In the genomic region with DNA sequence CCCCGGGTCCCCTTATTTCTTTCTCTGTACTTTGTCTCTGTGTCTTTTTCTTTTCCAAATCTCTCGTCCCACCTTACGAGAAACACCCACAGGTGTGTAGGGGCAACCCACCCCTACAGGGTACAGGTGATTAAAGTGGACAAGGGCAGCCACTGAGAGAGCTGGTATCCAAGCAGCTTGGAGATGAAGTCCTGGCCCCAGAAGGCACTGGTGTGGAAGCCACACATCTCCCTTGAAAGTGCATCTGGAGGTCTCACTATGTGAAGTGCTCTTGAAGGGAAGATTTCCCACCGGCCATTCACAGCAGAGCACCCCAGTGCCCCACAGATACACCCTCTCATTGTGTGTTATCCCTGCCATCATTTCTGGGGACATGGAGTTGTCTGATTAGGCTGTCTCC, we compare ENCODE assay signal across 33 cellular contexts.
"Had no signal": no experiment of that assay in that cellular context is flagged by ENCODE, and none has a peak within 500 bp of the region (broad histone marks: within the 10 kb centered on the region; RNA-seq: fewer than 3 reads in every experiment).

No MANE protein-coding gene starts in this region.

- H3K27me3 Mint-ChIP-seq: activated naive CD8-positive, alpha-beta T cell treated with anti-CD3 and anti-CD28 coated beads for 36 hours; activated T-helper 17 cell treated with anti-CD3 and anti-CD28 coated beads, Interleukin-2, amount 50 U/mL, for 72 hours; central memory CD8-positive, alpha-beta T cell had no signal

- ATAC-seq: activated CD8-positive, alpha-beta memory T cell treated with anti-CD3 and anti-CD28 coated beads, Interleukin-2, amount 10 ng/mL, durations not matched to agents 7 days and 5 days; activated T-cell treated with anti-CD3 and anti-CD28 coated beads, Interleukin-2, amount 50 U/mL, for 72 hours; activated T-helper 17 cell treated with anti-CD3 and anti-CD28 coated beads, Interleukin-2, amount 50 U/mL, for 72 hours; PC-3; Right ventricle myocardium inferior had no signal

- H3K4me3 Mint-ChIP-seq: activated CD4-positive, alpha-beta memory T cell treated with anti-CD3 and anti-CD28 coated beads, Interleukin-2, amount 10 ng/mL, durations not matched to agents 7 days and 5 days; activated CD8-positive, alpha-beta memory T cell treated with anti-CD3 and anti-CD28 coated beads, Interleukin-2, amount 10 ng/mL, durations not matched to agents 7 days and 5 days; activated naive CD8-positive, alpha-beta T cell treated with anti-CD3 and anti-CD28 coated beads for 36 hours; activated T-cell treated with anti-CD3 and anti-CD28 coated beads, Interleukin-2, amount 50 U/mL, for 72 hours; activated T-helper 17 cell treated with anti-CD3 and anti-CD28 coated beads, Interleukin-2, amount 50 U/mL, for 72 hours; central memory CD8-positive, alpha-beta T cell had no signal

- H3K36me3 ChIP-seq: brain microvascular endothelial cell had no signal

- H3K36me3 Mint-ChIP-seq: activated CD8-positive, alpha-beta memory T cell treated with anti-CD3 and anti-CD28 coated beads, Interleukin-2, amount 10 ng/mL, durations not matched to agents 7 days and 5 days; activated naive CD8-positive, alpha-beta T cell treated with anti-CD3 and anti-CD28 coated beads for 36 hours had no signal

- DNase-seq: activated CD4-positive, alpha-beta memory T cell treated with anti-CD3 and anti-CD28 coated beads, Interleukin-2, amount 10 ng/mL, durations not matched to agents 7 days and 5 days; activated CD4-positive, alpha-beta T cell treated with anti-CD3 and anti-CD28 coated beads for 1 hour; activated CD4-positive, alpha-beta T cell treated with anti-CD3 and anti-CD28 coated beads for 48 hours; activated CD4-positive, CD25-positive, alpha-beta regulatory T cell; activated CD8-positive, alpha-beta memory T cell treated with anti-CD3 and anti-CD28 coated beads for 24 hours; activated CD8-positive, alpha-beta memory T cell treated with anti-CD3 and anti-CD28 coated beads, Interleukin-2, amount 10 ng/mL, durations not matched to agents 7 days and 5 days; activated CD8-positive, alpha-beta memory T cell treated with anti-CD3 and anti-CD28 coated beads, Interleukin-2, amount 50 U/mL, for 48 hours; activated effector memory CD4-positive, alpha-beta T cell treated with anti-CD3 and anti-CD28 coated beads, Interleukin-2, amount 50 U/mL, for 16 hours; activated naive CD4-positive, alpha-beta T cell; activated naive CD4-positive, alpha-beta T cell treated with anti-CD3 and anti-CD28 coated beads, Interleukin-2, amount 50 U/mL, for 16 hours; activated naive CD8-positive, alpha-beta T cell treated with anti-CD3 and anti-CD28 coated beads for 36 hours; activated T-cell treated with anti-CD3 and anti-CD28 coated beads, Interleukin-2, amount 50 U/mL, for 72 hours; amniotic stem cell; aorta; brain microvascular endothelial cell; NCI-H1048; NCI-H1105 treated with DMSO at 0.1 percent for 48 hours; NCI-H1436; NCI-H1694; NCI-H2029; NCI-H345; NCI-H524 treated with DMSO at 0.1 percent for 48 hours; PC-3; SIG-M5; SW 1271; T-helper 1 cell; T-helper 2 cell; T-helper 9 cell had no signal

- H3K9me3 Mint-ChIP-seq: activated CD4-positive, alpha-beta memory T cell treated with anti-CD3 and anti-CD28 coated beads, Interleukin-2, amount 10 ng/mL, durations not matched to agents 7 days and 5 days; activated naive CD8-positive, alpha-beta T cell treated with anti-CD3 and anti-CD28 coated beads for 36 hours; activated T-cell treated with anti-CD3 and anti-CD28 coated beads, Interleukin-2, amount 50 U/mL, for 72 hours; activated T-helper 17 cell treated with anti-CD3 and anti-CD28 coated beads, Interleukin-2, amount 50 U/mL, for 72 hours; central memory CD8-positive, alpha-beta T cell had no signal

- H3K4me1 Mint-ChIP-seq: activated CD4-positive, alpha-beta memory T cell treated with anti-CD3 and anti-CD28 coated beads, Interleukin-2, amount 10 ng/mL, durations not matched to agents 7 days and 5 days; activated CD8-positive, alpha-beta memory T cell treated with anti-CD3 and anti-CD28 coated beads, Interleukin-2, amount 10 ng/mL, durations not matched to agents 7 days and 5 days; activated naive CD8-positive, alpha-beta T cell treated with anti-CD3 and anti-CD28 coated beads for 36 hours; activated T-helper 17 cell treated with anti-CD3 and anti-CD28 coated beads, Interleukin-2, amount 50 U/mL, for 72 hours; central memory CD8-positive, alpha-beta T cell had no signal

- H3K27ac ChIP-seq: brain microvascular endothelial cell, RWPE1, VCaP had no signal

- H3K27ac Mint-ChIP-seq: activated CD4-positive, alpha-beta memory T cell treated with anti-CD3 and anti-CD28 coated beads, Interleukin-2, amount 10 ng/mL, durations not matched to agents 7 days and 5 days; activated CD8-positive, alpha-beta memory T cell treated with anti-CD3 and anti-CD28 coated beads, Interleukin-2, amount 10 ng/mL, durations not matched to agents 7 days and 5 days; activated naive CD8-positive, alpha-beta T cell treated with anti-CD3 and anti-CD28 coated beads for 36 hours; activated T-cell treated with anti-CD3 and anti-CD28 coated beads, Interleukin-2, amount 50 U/mL, for 72 hours; activated T-helper 17 cell treated with anti-CD3 and anti-CD28 coated beads, Interleukin-2, amount 50 U/mL, for 72 hours had no signal

- H3K27me3 ChIP-seq: brain microvascular endothelial cell had no signal
